ENCODE assay signal across 8 cellular contexts in the genomic region with DNA sequence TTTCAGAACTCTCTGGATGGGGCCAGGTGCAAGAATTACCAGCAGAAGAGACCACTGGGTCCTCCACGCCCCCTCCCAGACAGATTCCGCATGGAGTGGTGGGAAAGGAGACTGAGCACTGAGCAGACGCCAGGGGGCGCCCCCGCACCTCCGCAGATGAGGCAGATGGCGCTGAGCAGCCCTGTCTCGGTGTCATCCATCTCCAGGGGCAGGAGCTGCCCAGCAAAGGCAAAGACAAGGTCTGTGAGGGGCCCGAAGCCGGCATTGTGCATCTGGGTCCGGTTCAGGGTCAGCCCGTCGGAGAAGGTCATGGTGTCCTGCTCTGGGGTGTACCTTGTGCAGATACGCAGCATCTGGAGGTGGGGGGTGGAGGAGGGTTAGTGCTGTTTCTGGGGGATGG. TPM values are rescaled to one million over a fixed set of nuclear protein-coding genes. Genes with fewer than 3 reads are reported as not detected.
DNase-seq lines count a peak whose midpoint lies in the region; ATAC-seq and TF ChIP-seq lines count a peak whose summit lies in the region.

No MANE protein-coding gene starts in this region.

- peaks cover 83% of the 10 kb centered on the region for H3K36me3 Mint-ChIP-seq in activated CD8-positive, alpha-beta T cell treated with anti-CD3 and anti-CD28 coated beads, Interleukin-2, amount 10 ng/mL, durations not matched to agents 7 days and 5 days (ENCODE audit: low read depth)
- H3K36me3 Mint-ChIP-seq in effector memory CD8-positive, alpha-beta T cell (ENCODE audit: insufficient read depth): peaks cover 49% of the 10 kb centered on the region

- TF ChIP-seq CTCF in mucosa of descending colon (IDR thresholded peaks at IDR 0.05): peak; percentile 90

- POLR2A ChIA-PET in activated CD8-positive, alpha-beta T cell treated with anti-CD3 and anti-CD28 coated beads, Interleukin-2, amount 10 ng/mL, durations not matched to agents 7 days and 5 days (lab: Charles Lee): interaction anchor here (1.2 to 9.6 kb wide), 3 partner anchors 31 to 55 kb away, joined by 3 to 88 read pairs (median 8); partner anchors contain the start of gene ESPL1

- no peaks in the 10 kb centered on the region for H3K27me3 Mint-ChIP-seq in activated CD8-positive, alpha-beta T cell treated with anti-CD3 and anti-CD28 coated beads, Interleukin-2, amount 10 ng/mL, durations not matched to agents 7 days and 5 days (ENCODE audit: low read depth)
- H3K27me3 Mint-ChIP-seq in effector memory CD8-positive, alpha-beta T cell: no peaks in the 10 kb centered on the region

- H3K27ac Mint-ChIP-seq in activated CD8-positive, alpha-beta T cell treated with anti-CD3 and anti-CD28 coated beads, Interleukin-2, amount 10 ng/mL, durations not matched to agents 7 days and 5 days: peak overlapping the region; percentile 65
- peak overlapping the region; percentile 84 to 89 for H3K27ac Mint-ChIP-seq in effector memory CD8-positive, alpha-beta T cell

- ATAC-seq in HG03521 (IDR thresholded peaks at IDR 0.05; ENCODE audit: unreplicated experiment): peak; percentile 39
- ATAC-seq in activated CD8-positive, alpha-beta T cell treated with anti-CD3 and anti-CD28 coated beads, Interleukin-2, amount 10 ng/mL, durations not matched to agents 7 days and 5 days: peak; percentile 64
- ATAC-seq in effector memory CD8-positive, alpha-beta T cell (replicated peaks): peak; percentile 61
- peak; percentile 75 for ATAC-seq in mucosa of descending colon
- no peak for ATAC-seq in HG02642 (IDR thresholded peaks at IDR 0.05; ENCODE audit: poor library complexity, unreplicated experiment)

- no peak overlapping the region for H3K4me3 Mint-ChIP-seq in activated CD8-positive, alpha-beta T cell treated with anti-CD3 and anti-CD28 coated beads, Interleukin-2, amount 10 ng/mL, durations not matched to agents 7 days and 5 days
- H3K4me3 Mint-ChIP-seq in effector memory CD8-positive, alpha-beta T cell: peak overlapping the region in 1 of 2 donors; percentile 20

- H3K36me3 ChIP-seq in mucosa of descending colon (ENCODE audit: low read depth): no peaks in the 10 kb centered on the region

- no peak overlapping the region for H3K4me3 ChIP-seq in mucosa of descending colon

- H3K9me3 ChIP-seq in mucosa of descending colon: no peaks in the 10 kb centered on the region

- H3K9me3 Mint-ChIP-seq in activated CD8-positive, alpha-beta T cell treated with anti-CD3 and anti-CD28 coated beads, Interleukin-2, amount 10 ng/mL, durations not matched to agents 7 days and 5 days (ENCODE audit: insufficient read depth): no peaks in the 10 kb centered on the region
- H3K9me3 Mint-ChIP-seq in effector memory CD8-positive, alpha-beta T cell: no peaks in the 10 kb centered on the region

- DNase-seq in DMS 273 treated with DMSO at 0.1 percent for 48 hours (lab: John Stamatoyannopoulos, UW): peak; percentile 6
- peak; percentile 50 to 62 for DNase-seq in NOMO-1 (lab: John Stamatoyannopoulos, UW; ENCODE audit: unreplicated experiment in 2 of 2)
- peak; percentile 88 for DNase-seq in activated CD8-positive, alpha-beta T cell treated with anti-CD3 and anti-CD28 coated beads, Interleukin-2, amount 10 ng/mL, durations not matched to agents 7 days and 5 days
- peak; percentile 78 to 80 (median 79) for DNase-seq in effector memory CD8-positive, alpha-beta T cell
- peak; percentile 89 to 92 (median 89) for DNase-seq in mucosa of descending colon
- peak; percentile 68 for DNase-seq in stimulated activated CD8-positive, alpha-beta memory T cell treated with anti-CD3 and anti-CD28 coated beads, Interleukin-4, amount 100 ng/mL, for 4 hours (ENCODE audit: low read depth in 2 of 2, low spot score in 1 of 2)

- intact Hi-C loops in mucosa of descending colon (cut with DNase I, micrococcal nuclease): loop anchor here (5.0 kb wide), 2 partner anchors 39 to 74 kb away; a partner anchor contains a TSS

- peaks cover 29% of the 10 kb centered on the region for H3K4me1 ChIP-seq in mucosa of descending colon (ENCODE audit: low read depth)

- peaks cover 92% of the 10 kb centered on the region for H3K4me1 Mint-ChIP-seq in activated CD8-positive, alpha-beta T cell treated with anti-CD3 and anti-CD28 coated beads, Interleukin-2, amount 10 ng/mL, durations not matched to agents 7 days and 5 days (ENCODE audit: low read depth)
- peaks cover 58 to 74% of the 10 kb centered on the region in 2 donors for H3K4me1 Mint-ChIP-seq in effector memory CD8-positive, alpha-beta T cell (ENCODE audit: low read depth in 2 of 2)

- CTCF ChIA-PET in activated CD8-positive, alpha-beta T cell treated with anti-CD3 and anti-CD28 coated beads, Interleukin-2, amount 10 ng/mL, durations not matched to agents 7 days and 5 days (lab: Charles Lee): interaction anchor here (0.5 to 15.1 kb wide), 38 partner anchors 10 to 150 kb away, joined by 3 to 401 read pairs (median 5); partner anchors contain the start of genes AAAS, CSAD, ESPL1 and MYG1

RNA-seq across cellular contexts. Expression of gene ITGB7, which starts 6.3 kb away (rescaled TPM):
- total RNA-seq in activated CD8-positive, alpha-beta T cell treated with anti-CD3 and anti-CD28 coated beads, Interleukin-2, amount 10 ng/mL, durations not matched to agents 7 days and 5 days: 100 to 1,000 TPM; 500 to 503 TPM
- total RNA-seq in mucosa of descending colon: 10 to 100 TPM in 1 of 3 donors, 1 to 10 TPM in 2; 6.2 to 13.8 (median 7.3) TPM

RNA-seq across cellular contexts. Expression of gene RARG, which starts 18.7 kb away (rescaled TPM):
- 10 to 100 TPM; 44.1 to 45.9 TPM for total RNA-seq in activated CD8-positive, alpha-beta T cell treated with anti-CD3 and anti-CD28 coated beads, Interleukin-2, amount 10 ng/mL, durations not matched to agents 7 days and 5 days
- total RNA-seq in mucosa of descending colon: 10 to 100 TPM; 10.7 to 35.3 (median 16.9) TPM

RNA-seq across cellular contexts. Expression of gene CSAD, which starts 32.6 kb away (rescaled TPM):
- total RNA-seq in activated CD8-positive, alpha-beta T cell treated with anti-CD3 and anti-CD28 coated beads, Interleukin-2, amount 10 ng/mL, durations not matched to agents 7 days and 5 days: 10 to 100 TPM; 15.7 to 17.0 TPM
- 10 to 100 TPM; 23.4 to 44.4 (median 38.7) TPM for total RNA-seq in mucosa of descending colon

RNA-seq across cellular contexts. Expression of gene ZNF740, which starts 32.8 kb away (rescaled TPM):
- total RNA-seq in activated CD8-positive, alpha-beta T cell treated with anti-CD3 and anti-CD28 coated beads, Interleukin-2, amount 10 ng/mL, durations not matched to agents 7 days and 5 days: 10 to 100 TPM; 28.2 to 31.4 TPM
- 10 to 100 TPM; 26.1 to 52.9 (median 46.0) TPM for total RNA-seq in mucosa of descending colon

RNA-seq across cellular contexts. Expression of gene ESPL1, which starts 54.8 kb away (rescaled TPM):
- 100 to 1,000 TPM; 126 TPM for total RNA-seq in activated CD8-positive, alpha-beta T cell treated with anti-CD3 and anti-CD28 coated beads, Interleukin-2, amount 10 ng/mL, durations not matched to agents 7 days and 5 days
- total RNA-seq in mucosa of descending colon: 10 to 100 TPM in 1 of 3 donors, 1 to 10 TPM in 2; 4.5 to 13.1 (median 5.8) TPM

Comparison
In these comparisons a context has a peak if more than half of its experiments do, and no peak if none do; other contexts are left out.
1. DNase-seq: peak in every context shown above with its lines; median percentile 89 in mucosa of descending colon; 88 in activated CD8-positive, alpha-beta T cell treated with anti-CD3 and anti-CD28 coated beads, Interleukin-2, amount 10 ng/mL, durations not matched to agents 7 days and 5 days; 79 in effector memory CD8-positive, alpha-beta T cell; 68 in stimulated activated CD8-positive, alpha-beta memory T cell treated with anti-CD3 and anti-CD28 coated beads, Interleukin-4, amount 100 ng/mL, for 4 hours; 56 in NOMO-1; 6 in DMS 273 treated with DMSO at 0.1 percent for 48 hours.
2. RNA of gene ITGB7, which starts 6.3 kb away (total RNA-seq): 500 to 503 TPM in activated CD8-positive, alpha-beta T cell treated with anti-CD3 and anti-CD28 coated beads, Interleukin-2, amount 10 ng/mL, durations not matched to agents 7 days and 5 days; 6.2 to 13.8 TPM in mucosa of descending colon; every median in the first group is over 10 times any median in the second.